In genomic region chr3:64909757-64910475, GRCh38 we compare ENCODE assay signal across 16 cellular contexts.
"Had no signal": no experiment of that assay in that cellular context is flagged by ENCODE, and none has a peak within 500 bp of the region (broad histone marks: within the 10 kb centered on the region; RNA-seq: fewer than 3 reads in every experiment).

No MANE protein-coding gene starts in this region.

- H3K27me3 ChIP-seq: heart left ventricle, sigmoid colon, thyroid gland had no signal

- H3K27ac ChIP-seq: SK-N-MC, thyroid gland had no signal

- ATAC-seq: activated T-helper 17 cell treated with anti-CD3 and anti-CD28 coated beads, Interleukin-2, amount 50 U/mL, for 72 hours; heart left ventricle had no signal

- H3K4me1 Mint-ChIP-seq: activated T-helper 17 cell treated with anti-CD3 and anti-CD28 coated beads, Interleukin-2, amount 50 U/mL, for 72 hours had no signal

- H3K36me3 ChIP-seq: heart left ventricle, sigmoid colon, thyroid gland had no signal

- H3K9me3 ChIP-seq: heart left ventricle, psoas muscle, sigmoid colon, thyroid gland had no signal

- DNase-seq: activated CD4-positive, alpha-beta T cell treated with anti-CD3 and anti-CD28 coated beads, Interleukin-2, amount 50 U/mL, for 4 hours; activated CD4-positive, CD25-positive, alpha-beta regulatory T cell treated with anti-CD3 and anti-CD28 coated beads, Interleukin-2, amount 50 U/mL, for 72 hours; activated naive CD4-positive, alpha-beta T cell treated with Interleukin-2 at 50 U/mL for 16 hours; anterior cingulate cortex; cerebellar nuclear complex; effector CD8-positive, alpha-beta T cell; heart left ventricle; kidney glomerular epithelial cell; nephron progenitor cell; psoas muscle; sigmoid colon; stimulated activated CD4-positive, alpha-beta T cell treated with anti-CD3 and anti-CD28 coated beads, Interleukin-12 subunit alpha, Interleukin-12 subunit beta, amount 100 ng/mL, for 4 hours; stimulated activated CD4-positive, alpha-beta T cell treated with anti-CD3 and anti-CD28 coated beads, Interleukin-2, amount 100 ng/mL, for 24 hours; thyroid gland had no signal

- H3K27ac Mint-ChIP-seq: activated T-helper 17 cell treated with anti-CD3 and anti-CD28 coated beads, Interleukin-2, amount 50 U/mL, for 72 hours; nephron progenitor cell had no signal

- H3K4me3 ChIP-seq: heart left ventricle, psoas muscle, sigmoid colon, SK-N-MC, thyroid gland had no signal

- H3K27me3 Mint-ChIP-seq: activated T-helper 17 cell treated with anti-CD3 and anti-CD28 coated beads, Interleukin-2, amount 50 U/mL, for 72 hours had no signal

- H3K4me3 Mint-ChIP-seq: activated T-helper 17 cell treated with anti-CD3 and anti-CD28 coated beads, Interleukin-2, amount 50 U/mL, for 72 hours; nephron progenitor cell had no signal
